4 cellular contexts compared by ENCODE assay signal in the genomic region with DNA sequence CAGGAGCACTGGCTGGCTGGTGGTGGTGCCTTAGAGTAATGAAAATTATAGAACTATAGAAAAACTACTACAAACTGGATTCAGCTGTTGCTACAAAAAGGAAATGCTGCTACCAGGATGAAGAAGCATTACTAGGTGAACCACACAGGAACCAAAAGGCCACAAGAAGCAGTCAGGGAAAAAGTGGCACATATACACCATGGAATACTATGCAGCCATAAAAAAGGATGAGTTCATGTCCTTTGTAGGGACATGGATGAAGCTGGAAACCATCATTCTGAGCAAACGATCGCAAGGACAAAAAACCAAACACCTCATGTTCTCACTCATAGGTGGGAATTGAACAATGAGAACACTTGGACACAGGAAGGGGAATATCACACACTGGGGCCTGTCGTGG. TPM values are rescaled to one million over a fixed set of nuclear protein-coding genes. Genes with fewer than 3 reads are reported as not detected.
"Had no signal": no experiment of that assay in that cellular context is flagged by ENCODE, and none has a peak within 500 bp of the region (broad histone marks: within the 10 kb centered on the region; RNA-seq: fewer than 3 reads in every experiment).

No MANE protein-coding gene starts in this region.

RNA-seq across cellular contexts. Expression of a gene that starts 5.5 kb away (rescaled TPM):
- total RNA-seq: Right ventricle myocardium inferior, Right ventricle myocardium superior, RPMI7951, SJCRH30 had no signal
